Comparison of ENCODE assay signal across 2 cellular contexts in the genomic region with DNA sequence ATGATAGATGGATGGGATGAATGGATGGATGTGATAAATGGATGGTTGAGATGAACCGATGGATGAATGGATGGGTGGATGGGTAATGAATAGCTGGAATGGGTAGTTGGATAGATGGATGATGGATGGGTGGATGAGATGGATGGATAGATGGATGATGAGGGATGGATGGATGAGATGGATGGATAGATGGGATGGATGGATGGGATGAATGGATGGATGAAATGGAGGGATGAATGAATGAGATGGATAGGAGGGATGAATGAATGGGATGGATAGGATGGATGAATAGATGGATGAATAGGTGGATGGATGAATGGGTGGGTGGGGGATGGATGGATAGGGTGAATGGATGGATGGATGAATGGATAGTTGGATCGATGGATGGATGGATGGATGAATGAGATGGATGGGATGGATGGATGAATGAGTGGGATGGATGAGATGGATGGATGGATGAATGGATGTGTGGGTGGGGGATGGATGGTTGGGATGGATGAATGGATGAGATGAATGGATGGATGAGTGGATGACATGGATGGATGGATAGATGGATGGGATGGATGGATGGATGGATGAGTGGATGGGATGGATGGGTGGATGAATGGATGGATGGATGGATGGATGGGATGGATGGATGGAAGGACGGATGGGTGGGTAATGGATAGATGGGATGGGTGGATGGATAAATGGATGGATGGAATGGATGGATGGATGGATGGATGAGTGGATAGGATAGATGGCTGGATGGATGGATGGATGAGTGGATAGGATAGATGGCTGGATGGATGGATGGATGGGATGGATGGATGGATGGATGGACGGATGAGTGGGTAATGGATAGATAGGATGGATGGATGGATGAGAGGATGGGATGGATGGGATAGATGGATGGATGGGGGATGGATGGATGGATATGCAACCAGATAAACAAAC.
TF ChIP-seq lines count a peak whose summit lies in the region.

No MANE protein-coding gene starts in this region.

TF ChIP-seq in HEK293, 187 proteins besides CTCF, POLR2A, EP300 and RAD21:
- no peak for TF ChIP-seq IKZF3 (tag by site-specific recombination; IDR thresholded peaks at IDR 0.05)
- peak; percentile 46; the same call in 1 of the 2 replicates for TF ChIP-seq ZNF791 (tag by site-specific recombination; IDR thresholded peaks at IDR 0.05)
- 0 out of 2 replicates have a peak, but pooled peaks have one; percentile 10 for TF ChIP-seq ZNF747 (tag by site-specific recombination; IDR thresholded peaks at IDR 0.05)
- TF ChIP-seq ZNF19 (tag by site-specific recombination; IDR thresholded peaks at IDR 0.05; ENCODE audit: low read depth) = no peak
- no peak for TF ChIP-seq WT1 (tag by site-specific recombination; IDR thresholded peaks at IDR 0.05)
- 0 out of 2 replicates have a peak, but pooled peaks have one; percentile 46 for TF ChIP-seq ZNF514 (tag by site-specific recombination; IDR thresholded peaks at IDR 0.05)
- TF ChIP-seq GLIS1 (tag by site-specific recombination; IDR thresholded peaks at IDR 0.05) = no peak
- 0 out of 2 replicates have a peak, but pooled peaks have one; percentile 65 for TF ChIP-seq SALL2 (tag by site-specific recombination; IDR thresholded peaks at IDR 0.05; ENCODE audit: borderline replicate concordance)
- TF ChIP-seq ZBTB17 (tag by site-specific recombination; IDR thresholded peaks at IDR 0.05) = peak; percentile 100
- peak; percentile 3; the same call in 1 of the 2 replicates for TF ChIP-seq ZNF140 (tag by site-specific recombination; IDR thresholded peaks at IDR 0.05)
- TF ChIP-seq ZNF366 (tag by site-specific recombination; conservative IDR thresholded peaks at IDR 0.05) = peak; percentile 99
- TF ChIP-seq ZNF785 (tag by site-specific recombination; IDR thresholded peaks at IDR 0.05) = 0 out of 2 replicates have a peak, but pooled peaks have one; percentile 51
- TF ChIP-seq, protein P1, sequence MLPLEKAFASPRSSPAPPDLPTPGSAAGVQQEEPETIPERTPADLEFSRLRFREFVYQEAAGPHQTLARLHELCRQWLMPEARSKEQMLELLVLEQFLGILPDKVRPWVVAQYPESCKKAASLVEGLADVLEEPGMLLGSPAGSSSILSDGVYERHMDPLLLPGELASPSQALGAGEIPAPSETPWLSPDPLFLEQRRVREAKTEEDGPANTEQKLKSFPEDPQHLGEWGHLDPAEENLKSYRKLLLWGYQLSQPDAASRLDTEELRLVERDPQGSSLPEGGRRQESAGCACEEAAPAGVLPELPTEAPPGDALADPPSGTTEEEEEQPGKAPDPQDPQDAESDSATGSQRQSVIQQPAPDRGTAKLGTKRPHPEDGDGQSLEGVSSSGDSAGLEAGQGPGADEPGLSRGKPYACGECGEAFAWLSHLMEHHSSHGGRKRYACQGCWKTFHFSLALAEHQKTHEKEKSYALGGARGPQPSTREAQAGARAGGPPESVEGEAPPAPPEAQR (tag by site-specific recombination; IDR thresholded peaks at IDR 0.05) = 0 out of 2 replicates have a peak, but pooled peaks have one; percentile 45
- no peak for TF ChIP-seq MEIS1 (CRISPR knock-in tag; IDR thresholded peaks at IDR 0.05; ENCODE audit: borderline replicate concordance)
- TF ChIP-seq ZNF274 (IDR thresholded peaks at IDR 0.05; ENCODE audit: low read length) = no peak
- TF ChIP-seq ZNF274 (tag by site-specific recombination; IDR thresholded peaks at IDR 0.05; ENCODE audit: borderline replicate concordance) = 0 out of 2 replicates have a peak, but pooled peaks have one; percentile 7

TF ChIP-seq in H1, 55 proteins besides CTCF, POLR2A, EP300 and RAD21:
- TF ChIP-seq MAFK (IDR thresholded peaks at IDR 0.05; ENCODE audit: low read depth, low read length) (no peak), KDM5A (IDR thresholded peaks at IDR 0.05; ENCODE audit: low read length) (no peak), TBP (IDR thresholded peaks at IDR 0.05; ENCODE audit: low read depth, low read length) (no peak), NRF1 (IDR thresholded peaks at IDR 0.05; ENCODE audit: low read depth, low read length) (no peak), CTBP2 (IDR thresholded peaks at IDR 0.05; ENCODE audit: borderline replicate concordance, insufficient read depth, insufficient read length, low read length) (no peak), SIN3A (conservative IDR thresholded peaks at IDR 0.05 in 1 of 2, IDR thresholded peaks at IDR 0.05 in 1 of 2; ENCODE audit: low read depth in 1 of 2, low read length in 2 of 2) (no peak), CBX8 (IDR thresholded peaks at IDR 0.05; ENCODE audit: borderline replicate concordance, low read depth, low read length) (no peak), SUZ12 (IDR thresholded peaks at IDR 0.05; ENCODE audit: low read length) (no peak), EGR1 (IDR thresholded peaks at IDR 0.05; ENCODE audit: borderline replicate concordance, low read depth, low read length) (no peak), SIX5 (IDR thresholded peaks at IDR 0.05; ENCODE audit: low read depth, low read length) (no peak), POLR2AphosphoS5 (IDR thresholded peaks at IDR 0.05; ENCODE audit: low read depth, low read length) (no peak), KDM1A (IDR thresholded peaks at IDR 0.05; ENCODE audit: borderline replicate concordance, low read length) (no peak), TAF7 (optimal IDR thresholded peaks at IDR 0.05; ENCODE audit: borderline replicate concordance, low read depth, low read length) (no peak), CREB1 (IDR thresholded peaks at IDR 0.05) (no peak), CHD2 (IDR thresholded peaks at IDR 0.05; ENCODE audit: low read length) (no peak)
- TF ChIP-seq, protein P2, sequence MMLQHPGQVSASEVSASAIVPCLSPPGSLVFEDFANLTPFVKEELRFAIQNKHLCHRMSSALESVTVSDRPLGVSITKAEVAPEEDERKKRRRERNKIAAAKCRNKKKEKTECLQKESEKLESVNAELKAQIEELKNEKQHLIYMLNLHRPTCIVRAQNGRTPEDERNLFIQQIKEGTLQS (IDR thresholded peaks at IDR 0.05; ENCODE audit: insufficient read depth, low read depth, low read length) = no peak
